24 cellular contexts compared by ENCODE assay signal in genomic region chr2:114057638-114058037, GRCh38.
"Had no signal": no experiment of that assay in that cellular context is flagged by ENCODE, and none has a peak within 500 bp of the region (broad histone marks: within the 10 kb centered on the region; RNA-seq: fewer than 3 reads in every experiment).

No MANE protein-coding gene starts in this region.

- H3K4me1 ChIP-seq: esophagus muscularis mucosa, esophagus squamous epithelium, foreskin keratinocyte, gastrocnemius medialis, gastroesophageal sphincter, heart left ventricle, heart right ventricle had no signal

- ATAC-seq: effector memory CD8-positive, alpha-beta T cell; esophagus mucosa; foreskin keratinocyte; gastrocnemius medialis; gastroesophageal sphincter; heart left ventricle; heart right ventricle had no signal

- H3K9me3 ChIP-seq: colonic mucosa, esophagus squamous epithelium, gastrocnemius medialis, gastroesophageal sphincter, heart left ventricle had no signal

- H3K27ac ChIP-seq: colonic mucosa, coronary artery, dorsolateral prefrontal cortex, epithelial cell of prostate, esophagus muscularis mucosa, esophagus squamous epithelium, foreskin keratinocyte, gastrocnemius medialis, gastroesophageal sphincter, heart left ventricle, heart right ventricle had no signal

- H3K27me3 ChIP-seq: colonic mucosa, dorsolateral prefrontal cortex, esophagus muscularis mucosa, esophagus squamous epithelium, foreskin keratinocyte, gastrocnemius medialis, heart left ventricle had no signal

- DNase-seq: colonic mucosa; cortex of kidney; dermis blood vessel endothelial cell; dorsolateral prefrontal cortex; effector CD4-positive, alpha-beta T cell; effector CD8-positive, alpha-beta T cell; effector memory CD4-positive, alpha-beta T cell; effector memory CD8-positive, alpha-beta T cell; endodermal cell; erythroblast; esophagus squamous epithelium; foreskin fibroblast; foreskin keratinocyte; foreskin melanocyte; gastrocnemius medialis; glutamatergic neuron; head of caudate nucleus; heart left ventricle; heart right ventricle had no signal

- H3K36me3 ChIP-seq: colonic mucosa, esophagus muscularis mucosa, esophagus squamous epithelium, gastrocnemius medialis, gastroesophageal sphincter, heart left ventricle, heart right ventricle had no signal

- H3K4me3 ChIP-seq: colonic mucosa, coronary artery, dorsolateral prefrontal cortex, esophagus muscularis mucosa, esophagus squamous epithelium, gastrocnemius medialis, gastroesophageal sphincter, heart left ventricle, heart right ventricle had no signal
